In the genomic region with DNA sequence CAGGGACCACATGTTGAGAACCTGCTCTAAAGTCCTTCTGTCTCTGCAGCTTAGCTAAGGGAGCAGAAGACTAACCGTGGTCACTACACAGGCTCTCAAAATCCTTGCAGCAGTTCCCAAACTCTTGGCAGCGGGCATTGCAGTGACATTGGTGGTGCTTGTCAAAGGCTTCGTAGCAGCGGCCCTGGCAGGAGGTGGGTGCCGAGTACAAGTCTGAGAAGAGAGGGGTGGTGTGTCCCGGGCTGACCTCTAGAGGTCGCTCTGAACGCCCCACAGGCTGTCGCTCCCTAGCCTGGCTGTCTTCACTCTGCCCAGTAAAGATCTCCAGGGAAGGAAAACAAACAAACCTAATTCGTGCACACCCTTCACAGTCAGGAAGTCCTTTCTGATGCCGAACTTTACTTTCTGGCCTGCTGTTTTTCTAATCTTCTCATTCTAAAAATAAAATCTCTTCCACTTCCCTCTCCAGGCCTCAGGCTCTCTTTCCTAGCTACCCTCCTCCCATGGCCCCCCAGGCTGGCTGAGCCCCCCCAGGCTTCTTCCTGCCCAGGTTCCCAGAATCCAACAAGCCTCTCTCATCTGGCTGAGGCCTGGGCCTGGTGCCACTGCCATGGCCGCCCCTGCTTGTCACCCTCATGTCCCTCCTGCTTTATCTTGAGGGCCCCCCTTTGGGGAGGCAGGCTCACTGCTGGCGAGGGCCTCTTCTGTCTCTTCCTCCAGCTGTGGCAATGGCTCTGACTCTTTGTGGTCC, we compare ENCODE assay signal across 1 cellular context.
A peak's percentile ranks its signal among the peaks of the same experiment; 100 is the strongest.
TF ChIP-seq lines count a peak whose summit lies in the region.

No MANE protein-coding gene starts in this region.

TF ChIP-seq in HEK293, 187 proteins besides CTCF, POLR2A, EP300 and RAD21 (continued from another document and continues in another):
- TF ChIP-seq, protein P1, sequence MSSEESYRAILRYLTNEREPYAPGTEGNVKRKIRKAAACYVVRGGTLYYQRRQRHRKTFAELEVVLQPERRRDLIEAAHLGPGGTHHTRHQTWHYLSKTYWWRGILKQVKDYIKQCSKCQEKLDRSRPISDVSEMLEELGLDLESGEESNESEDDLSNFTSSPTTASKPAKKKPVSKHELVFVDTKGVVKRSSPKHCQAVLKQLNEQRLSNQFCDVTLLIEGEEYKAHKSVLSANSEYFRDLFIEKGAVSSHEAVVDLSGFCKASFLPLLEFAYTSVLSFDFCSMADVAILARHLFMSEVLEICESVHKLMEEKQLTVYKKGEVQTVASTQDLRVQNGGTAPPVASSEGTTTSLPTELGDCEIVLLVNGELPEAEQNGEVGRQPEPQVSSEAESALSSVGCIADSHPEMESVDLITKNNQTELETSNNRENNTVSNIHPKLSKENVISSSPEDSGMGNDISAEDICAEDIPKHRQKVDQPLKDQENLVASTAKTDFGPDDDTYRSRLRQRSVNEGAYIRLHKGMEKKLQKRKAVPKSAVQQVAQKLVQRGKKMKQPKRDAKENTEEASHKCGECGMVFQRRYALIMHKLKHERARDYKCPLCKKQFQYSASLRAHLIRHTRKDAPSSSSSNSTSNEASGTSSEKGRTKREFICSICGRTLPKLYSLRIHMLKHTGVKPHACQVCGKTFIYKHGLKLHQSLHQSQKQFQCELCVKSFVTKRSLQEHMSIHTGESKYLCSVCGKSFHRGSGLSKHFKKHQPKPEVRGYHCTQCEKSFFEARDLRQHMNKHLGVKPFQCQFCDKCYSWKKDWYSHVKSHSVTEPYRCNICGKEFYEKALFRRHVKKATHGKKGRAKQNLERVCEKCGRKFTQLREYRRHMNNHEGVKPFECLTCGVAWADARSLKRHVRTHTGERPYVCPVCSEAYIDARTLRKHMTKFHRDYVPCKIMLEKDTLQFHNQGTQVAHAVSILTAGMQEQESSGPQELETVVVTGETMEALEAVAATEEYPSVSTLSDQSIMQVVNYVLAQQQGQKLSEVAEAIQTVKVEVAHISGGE (tag by site-specific recombination; conservative IDR thresholded peaks at IDR 0.05; ENCODE audit: low read depth): 0 out of 2 replicates have a peak, but pooled peaks have one; percentile 20
- TF ChIP-seq KLF7 (tag by site-specific recombination; IDR thresholded peaks at IDR 0.05; ENCODE audit: borderline replicate concordance): no peak
- TF ChIP-seq, protein P2, sequence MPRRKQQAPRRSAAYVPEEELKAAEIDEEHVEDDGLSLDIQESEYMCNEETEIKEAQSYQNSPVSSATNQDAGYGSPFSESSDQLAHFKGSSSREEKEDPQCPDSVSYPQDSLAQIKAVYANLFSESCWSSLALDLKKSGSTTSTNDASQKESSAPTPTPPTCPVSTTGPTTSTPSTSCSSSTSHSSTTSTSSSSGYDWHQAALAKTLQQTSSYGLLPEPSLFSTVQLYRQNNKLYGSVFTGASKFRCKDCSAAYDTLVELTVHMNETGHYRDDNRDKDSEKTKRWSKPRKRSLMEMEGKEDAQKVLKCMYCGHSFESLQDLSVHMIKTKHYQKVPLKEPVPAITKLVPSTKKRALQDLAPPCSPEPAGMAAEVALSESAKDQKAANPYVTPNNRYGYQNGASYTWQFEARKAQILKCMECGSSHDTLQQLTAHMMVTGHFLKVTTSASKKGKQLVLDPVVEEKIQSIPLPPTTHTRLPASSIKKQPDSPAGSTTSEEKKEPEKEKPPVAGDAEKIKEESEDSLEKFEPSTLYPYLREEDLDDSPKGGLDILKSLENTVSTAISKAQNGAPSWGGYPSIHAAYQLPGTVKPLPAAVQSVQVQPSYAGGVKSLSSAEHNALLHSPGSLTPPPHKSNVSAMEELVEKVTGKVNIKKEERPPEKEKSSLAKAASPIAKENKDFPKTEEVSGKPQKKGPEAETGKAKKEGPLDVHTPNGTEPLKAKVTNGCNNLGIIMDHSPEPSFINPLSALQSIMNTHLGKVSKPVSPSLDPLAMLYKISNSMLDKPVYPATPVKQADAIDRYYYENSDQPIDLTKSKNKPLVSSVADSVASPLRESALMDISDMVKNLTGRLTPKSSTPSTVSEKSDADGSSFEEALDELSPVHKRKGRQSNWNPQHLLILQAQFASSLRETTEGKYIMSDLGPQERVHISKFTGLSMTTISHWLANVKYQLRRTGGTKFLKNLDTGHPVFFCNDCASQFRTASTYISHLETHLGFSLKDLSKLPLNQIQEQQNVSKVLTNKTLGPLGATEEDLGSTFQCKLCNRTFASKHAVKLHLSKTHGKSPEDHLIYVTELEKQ (tag by site-specific recombination; IDR thresholded peaks at IDR 0.05; ENCODE audit: borderline replicate concordance): 0 out of 2 replicates have a peak, but pooled peaks have one; percentile 21
- TF ChIP-seq SETDB1 (IDR thresholded peaks at IDR 0.05; ENCODE audit: insufficient read length, low read length): no peak
- TF ChIP-seq ZBTB1 (tag by site-specific recombination; IDR thresholded peaks at IDR 0.05): no peak
- TF ChIP-seq ZBTB7A (tag by site-specific recombination; IDR thresholded peaks at IDR 0.05; ENCODE audit: low read depth): no peak
- no peak for TF ChIP-seq ZSCAN23 (tag by site-specific recombination; IDR thresholded peaks at IDR 0.05)
- TF ChIP-seq, protein P3, sequence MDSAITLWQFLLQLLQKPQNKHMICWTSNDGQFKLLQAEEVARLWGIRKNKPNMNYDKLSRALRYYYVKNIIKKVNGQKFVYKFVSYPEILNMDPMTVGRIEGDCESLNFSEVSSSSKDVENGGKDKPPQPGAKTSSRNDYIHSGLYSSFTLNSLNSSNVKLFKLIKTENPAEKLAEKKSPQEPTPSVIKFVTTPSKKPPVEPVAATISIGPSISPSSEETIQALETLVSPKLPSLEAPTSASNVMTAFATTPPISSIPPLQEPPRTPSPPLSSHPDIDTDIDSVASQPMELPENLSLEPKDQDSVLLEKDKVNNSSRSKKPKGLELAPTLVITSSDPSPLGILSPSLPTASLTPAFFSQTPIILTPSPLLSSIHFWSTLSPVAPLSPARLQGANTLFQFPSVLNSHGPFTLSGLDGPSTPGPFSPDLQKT (IDR thresholded peaks at IDR 0.05; ENCODE audit: borderline replicate concordance, low read depth, low read length): no peak
- TF ChIP-seq, protein P4, sequence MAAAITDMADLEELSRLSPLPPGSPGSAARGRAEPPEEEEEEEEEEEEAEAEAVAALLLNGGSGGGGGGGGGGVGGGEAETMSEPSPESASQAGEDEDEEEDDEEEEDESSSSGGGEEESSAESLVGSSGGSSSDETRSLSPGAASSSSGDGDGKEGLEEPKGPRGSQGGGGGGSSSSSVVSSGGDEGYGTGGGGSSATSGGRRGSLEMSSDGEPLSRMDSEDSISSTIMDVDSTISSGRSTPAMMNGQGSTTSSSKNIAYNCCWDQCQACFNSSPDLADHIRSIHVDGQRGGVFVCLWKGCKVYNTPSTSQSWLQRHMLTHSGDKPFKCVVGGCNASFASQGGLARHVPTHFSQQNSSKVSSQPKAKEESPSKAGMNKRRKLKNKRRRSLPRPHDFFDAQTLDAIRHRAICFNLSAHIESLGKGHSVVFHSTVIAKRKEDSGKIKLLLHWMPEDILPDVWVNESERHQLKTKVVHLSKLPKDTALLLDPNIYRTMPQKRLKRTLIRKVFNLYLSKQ (tag by site-specific recombination; IDR thresholded peaks at IDR 0.05; ENCODE audit: borderline replicate concordance): no peak
- TF ChIP-seq ZNF391 (tag by site-specific recombination; IDR thresholded peaks at IDR 0.05; ENCODE audit: borderline replicate concordance, low read depth): no peak
- TF ChIP-seq, protein P5, sequence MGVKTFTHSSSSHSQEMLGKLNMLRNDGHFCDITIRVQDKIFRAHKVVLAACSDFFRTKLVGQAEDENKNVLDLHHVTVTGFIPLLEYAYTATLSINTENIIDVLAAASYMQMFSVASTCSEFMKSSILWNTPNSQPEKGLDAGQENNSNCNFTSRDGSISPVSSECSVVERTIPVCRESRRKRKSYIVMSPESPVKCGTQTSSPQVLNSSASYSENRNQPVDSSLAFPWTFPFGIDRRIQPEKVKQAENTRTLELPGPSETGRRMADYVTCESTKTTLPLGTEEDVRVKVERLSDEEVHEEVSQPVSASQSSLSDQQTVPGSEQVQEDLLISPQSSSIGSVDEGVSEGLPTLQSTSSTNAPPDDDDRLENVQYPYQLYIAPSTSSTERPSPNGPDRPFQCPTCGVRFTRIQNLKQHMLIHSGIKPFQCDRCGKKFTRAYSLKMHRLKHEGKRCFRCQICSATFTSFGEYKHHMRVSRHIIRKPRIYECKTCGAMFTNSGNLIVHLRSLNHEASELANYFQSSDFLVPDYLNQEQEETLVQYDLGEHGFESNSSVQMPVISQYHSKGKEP (tag by site-specific recombination; IDR thresholded peaks at IDR 0.05): no peak
- TF ChIP-seq, protein P6, sequence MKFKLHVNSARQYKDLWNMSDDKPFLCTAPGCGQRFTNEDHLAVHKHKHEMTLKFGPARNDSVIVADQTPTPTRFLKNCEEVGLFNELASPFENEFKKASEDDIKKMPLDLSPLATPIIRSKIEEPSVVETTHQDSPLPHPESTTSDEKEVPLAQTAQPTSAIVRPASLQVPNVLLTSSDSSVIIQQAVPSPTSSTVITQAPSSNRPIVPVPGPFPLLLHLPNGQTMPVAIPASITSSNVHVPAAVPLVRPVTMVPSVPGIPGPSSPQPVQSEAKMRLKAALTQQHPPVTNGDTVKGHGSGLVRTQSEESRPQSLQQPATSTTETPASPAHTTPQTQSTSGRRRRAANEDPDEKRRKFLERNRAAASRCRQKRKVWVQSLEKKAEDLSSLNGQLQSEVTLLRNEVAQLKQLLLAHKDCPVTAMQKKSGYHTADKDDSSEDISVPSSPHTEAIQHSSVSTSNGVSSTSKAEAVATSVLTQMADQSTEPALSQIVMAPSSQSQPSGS (tag by site-specific recombination; IDR thresholded peaks at IDR 0.05; ENCODE audit: low read depth): no peak
- no peak for TF ChIP-seq ZNF146 (tag by site-specific recombination; IDR thresholded peaks at IDR 0.05)
- no peak for TF ChIP-seq KLF16 (tag by site-specific recombination; IDR thresholded peaks at IDR 0.05)
- TF ChIP-seq ZNF155 (tag by site-specific recombination; IDR thresholded peaks at IDR 0.05): no peak
- peak; percentile 75 for TF ChIP-seq ZSCAN30 (tag by site-specific recombination; IDR thresholded peaks at IDR 0.05)
- TF ChIP-seq ZNF423 (tag by site-specific recombination; IDR thresholded peaks at IDR 0.05): peak; percentile 71; the same call in 1 of the 2 replicates
- TF ChIP-seq GLI2 (tag by site-specific recombination; IDR thresholded peaks at IDR 0.05; ENCODE audit: borderline replicate concordance, low read depth): no peak
- TF ChIP-seq ZNF521 (tag by site-specific recombination; IDR thresholded peaks at IDR 0.05): no peak
- no peak for TF ChIP-seq ZNF629 (tag by site-specific recombination; IDR thresholded peaks at IDR 0.05)
- TF ChIP-seq ZNF433 (tag by site-specific recombination; IDR thresholded peaks at IDR 0.05; ENCODE audit: low read depth): no peak
- no peak for TF ChIP-seq SALL2 (tag by site-specific recombination; IDR thresholded peaks at IDR 0.05; ENCODE audit: borderline replicate concordance)
- no peak for TF ChIP-seq ZNF548 (tag by site-specific recombination; IDR thresholded peaks at IDR 0.05)
- TF ChIP-seq, protein P7, sequence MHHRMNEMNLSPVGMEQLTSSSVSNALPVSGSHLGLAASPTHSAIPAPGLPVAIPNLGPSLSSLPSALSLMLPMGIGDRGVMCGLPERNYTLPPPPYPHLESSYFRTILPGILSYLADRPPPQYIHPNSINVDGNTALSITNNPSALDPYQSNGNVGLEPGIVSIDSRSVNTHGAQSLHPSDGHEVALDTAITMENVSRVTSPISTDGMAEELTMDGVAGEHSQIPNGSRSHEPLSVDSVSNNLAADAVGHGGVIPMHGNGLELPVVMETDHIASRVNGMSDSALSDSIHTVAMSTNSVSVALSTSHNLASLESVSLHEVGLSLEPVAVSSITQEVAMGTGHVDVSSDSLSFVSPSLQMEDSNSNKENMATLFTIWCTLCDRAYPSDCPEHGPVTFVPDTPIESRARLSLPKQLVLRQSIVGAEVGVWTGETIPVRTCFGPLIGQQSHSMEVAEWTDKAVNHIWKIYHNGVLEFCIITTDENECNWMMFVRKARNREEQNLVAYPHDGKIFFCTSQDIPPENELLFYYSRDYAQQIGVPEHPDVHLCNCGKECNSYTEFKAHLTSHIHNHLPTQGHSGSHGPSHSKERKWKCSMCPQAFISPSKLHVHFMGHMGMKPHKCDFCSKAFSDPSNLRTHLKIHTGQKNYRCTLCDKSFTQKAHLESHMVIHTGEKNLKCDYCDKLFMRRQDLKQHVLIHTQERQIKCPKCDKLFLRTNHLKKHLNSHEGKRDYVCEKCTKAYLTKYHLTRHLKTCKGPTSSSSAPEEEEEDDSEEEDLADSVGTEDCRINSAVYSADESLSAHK (tag by site-specific recombination; IDR thresholded peaks at IDR 0.05): peak; percentile 78
- no peak for TF ChIP-seq KLF1 (tag by site-specific recombination; IDR thresholded peaks at IDR 0.05)
- TF ChIP-seq EGR2 (tag by site-specific recombination; IDR thresholded peaks at IDR 0.05; ENCODE audit: low read depth): no peak
- peak; percentile 86 for TF ChIP-seq ZBTB17 (tag by site-specific recombination; IDR thresholded peaks at IDR 0.05)
- no peak for TF ChIP-seq ZNF214 (tag by site-specific recombination; IDR thresholded peaks at IDR 0.05; ENCODE audit: borderline replicate concordance)
- TF ChIP-seq, protein P8, sequence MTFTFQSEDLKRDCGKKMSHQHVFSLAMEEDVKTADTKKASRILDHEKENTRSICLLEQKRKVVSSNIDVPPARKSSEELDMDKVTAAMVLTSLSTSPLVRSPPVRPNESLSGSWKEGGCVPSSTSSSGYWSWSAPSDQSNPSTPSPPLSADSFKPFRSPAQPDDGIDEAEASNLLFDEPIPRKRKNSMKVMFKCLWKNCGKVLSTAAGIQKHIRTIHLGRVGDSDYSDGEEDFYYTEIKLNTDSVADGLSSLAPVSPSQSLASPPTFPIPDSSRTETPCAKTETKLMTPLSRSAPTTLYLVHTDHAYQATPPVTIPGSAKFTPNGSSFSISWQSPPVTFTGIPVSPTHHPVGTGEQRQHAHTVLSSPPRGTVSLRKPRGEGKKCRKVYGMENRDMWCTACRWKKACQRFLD (tag by site-specific recombination; IDR thresholded peaks at IDR 0.05): no peak
- TF ChIP-seq, protein P9, sequence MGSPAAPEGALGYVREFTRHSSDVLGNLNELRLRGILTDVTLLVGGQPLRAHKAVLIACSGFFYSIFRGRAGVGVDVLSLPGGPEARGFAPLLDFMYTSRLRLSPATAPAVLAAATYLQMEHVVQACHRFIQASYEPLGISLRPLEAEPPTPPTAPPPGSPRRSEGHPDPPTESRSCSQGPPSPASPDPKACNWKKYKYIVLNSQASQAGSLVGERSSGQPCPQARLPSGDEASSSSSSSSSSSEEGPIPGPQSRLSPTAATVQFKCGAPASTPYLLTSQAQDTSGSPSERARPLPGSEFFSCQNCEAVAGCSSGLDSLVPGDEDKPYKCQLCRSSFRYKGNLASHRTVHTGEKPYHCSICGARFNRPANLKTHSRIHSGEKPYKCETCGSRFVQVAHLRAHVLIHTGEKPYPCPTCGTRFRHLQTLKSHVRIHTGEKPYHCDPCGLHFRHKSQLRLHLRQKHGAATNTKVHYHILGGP (tag by site-specific recombination; IDR thresholded peaks at IDR 0.05): peak; percentile 84
- no peak for TF ChIP-seq BCL11A (tag by site-specific recombination; IDR thresholded peaks at IDR 0.05; ENCODE audit: low read depth)
- TF ChIP-seq ZNF530 (tag by site-specific recombination; IDR thresholded peaks at IDR 0.05; ENCODE audit: low read depth): no peak
- peak; percentile 80 for TF ChIP-seq ZBTB48 (tag by site-specific recombination; IDR thresholded peaks at IDR 0.05)
- TF ChIP-seq ZNF658 (tag by site-specific recombination; IDR thresholded peaks at IDR 0.05): no peak
- TF ChIP-seq, protein P10, sequence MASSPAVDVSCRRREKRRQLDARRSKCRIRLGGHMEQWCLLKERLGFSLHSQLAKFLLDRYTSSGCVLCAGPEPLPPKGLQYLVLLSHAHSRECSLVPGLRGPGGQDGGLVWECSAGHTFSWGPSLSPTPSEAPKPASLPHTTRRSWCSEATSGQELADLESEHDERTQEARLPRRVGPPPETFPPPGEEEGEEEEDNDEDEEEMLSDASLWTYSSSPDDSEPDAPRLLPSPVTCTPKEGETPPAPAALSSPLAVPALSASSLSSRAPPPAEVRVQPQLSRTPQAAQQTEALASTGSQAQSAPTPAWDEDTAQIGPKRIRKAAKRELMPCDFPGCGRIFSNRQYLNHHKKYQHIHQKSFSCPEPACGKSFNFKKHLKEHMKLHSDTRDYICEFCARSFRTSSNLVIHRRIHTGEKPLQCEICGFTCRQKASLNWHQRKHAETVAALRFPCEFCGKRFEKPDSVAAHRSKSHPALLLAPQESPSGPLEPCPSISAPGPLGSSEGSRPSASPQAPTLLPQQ (tag by site-specific recombination; IDR thresholded peaks at IDR 0.05): no peak; the same call in 1 of the 2 replicates
